Comparison of ENCODE assay signal across 15 cellular contexts in genomic region chr17:3895354-3895753, GRCh38. TPM values are rescaled to one million over a fixed set of nuclear protein-coding genes. Genes with fewer than 3 reads are reported as not detected.
A peak's percentile ranks its signal among the peaks of the same experiment; 100 is the strongest.
DNase-seq lines count a peak whose midpoint lies in the region; ATAC-seq and TF ChIP-seq lines count a peak whose summit lies in the region.
"Had no signal": no experiment of that assay in that cellular context is flagged by ENCODE, and none has a peak within 500 bp of the region (broad histone marks: within the 10 kb centered on the region; RNA-seq: fewer than 3 reads in every experiment).

No MANE protein-coding gene starts in this region.

- ATAC-seq in left lung = no peak

- DNase-seq in WERI-Rb-1 (no peak), left lung (no peak), spleen (no peak), G401 (ENCODE audit: low spot score) (no peak), dedifferentiated amniotic fluid mesenchymal stem cell (ENCODE audit: extremely low spot score) (no peak), activated gamma-delta T cell treated with Interleukin-2 at 50 U/mL for 16 hours (no peak)
- no peak for DNase-seq in activated naive CD4-positive, alpha-beta T cell treated with anti-CD3 and anti-CD28 coated beads, Interleukin-2, amount 50 U/mL, for 16 hours
- DNase-seq: activated naive CD4-positive, alpha-beta T cell treated with anti-CD3 and anti-CD28 coated beads, Interleukin-2, amount 10 ng/mL, durations not matched to agents 7 days and 5 days; erythroblast; NCI-H1105; NK-92 treated with Interleukin-12 subunit alpha and Interleukin-12 subunit beta, amount 100 ng/mL, for 24 hours; stimulated activated CD4-positive, alpha-beta T cell treated with anti-CD3 and anti-CD28 coated beads, Interleukin-15, amount 100 ng/mL, for 24 hours had no signal

- H3K4me3 ChIP-seq in HEK293 (ENCODE audit: low read depth, low read length) (no peak overlapping the region), WERI-Rb-1 (ENCODE audit: low read depth, low read length) (no peak overlapping the region), left lung (no peak overlapping the region), spleen (no peak overlapping the region)
- H3K4me3 ChIP-seq: SK-N-MC, tibial nerve had no signal

- CTCF ChIA-PET in HEK293 (lab: Yijun Ruan, JAX) = interaction anchor here (0.7 to 3.2 kb wide), 4 partner anchors 18 to 127 kb away, joined by 3 to 20 read pairs (median 11); partner anchors contain the start of gene NCBP3

- no peak overlapping the region for H3K27ac ChIP-seq in HEK293 (ENCODE audit: extremely low read depth, low read depth, low read length)
- peak overlapping the region; percentile 84 for H3K27ac ChIP-seq in WERI-Rb-1
- H3K27ac ChIP-seq in left lung = peak overlapping the region; percentile 75 to 87
- peak overlapping the region in 5 of 8 donors; percentile 34 to 95 (median 91) for H3K27ac ChIP-seq in spleen

- TF ChIP-seq CTCF in HEK293 (tag by site-specific recombination; IDR thresholded peaks at IDR 0.05) (no peak), WERI-Rb-1 (IDR thresholded peaks at IDR 0.05; ENCODE audit: low read depth, low read length) (no peak), left lung (IDR thresholded peaks at IDR 0.05) (no peak), spleen (IDR thresholded peaks at IDR 0.05 in 8 of 11, conservative IDR thresholded peaks at IDR 0.05 in 3 of 11) (no peak)

- POLR2A ChIA-PET in HEK293 (lab: Yijun Ruan, JAX) = interaction anchor here (0.6 to 0.7 kb wide), 2 partner anchors 248 to 1895 kb away, joined by 4 to 5 read pairs; no protein-coding TSS in a partner anchor

- TF ChIP-seq POLR2A in spleen (IDR thresholded peaks at IDR 0.05) = no peak

- intact Hi-C loops in left lung (cut with DNase I) = no loop called here
- intact Hi-C loops in spleen (cut with DNase I; ENCODE audit: low total_unique reads) = no loop called here

- H3K36me3 ChIP-seq in HEK293 (ENCODE audit: control insufficient read depth in 2 of 2, insufficient read depth in 1 of 2, low read length in 2 of 2) (no peaks in the 10 kb centered on the region), WERI-Rb-1 (no peaks in the 10 kb centered on the region), left lung (peaks cover 0 to 22% of the 10 kb centered on the region in 2 donors), spleen (peaks cover 0 to 40% (median 0%) of the 10 kb centered on the region in 6 donors)
- H3K36me3 ChIP-seq: tibial nerve had no signal

- H3K9me3 ChIP-seq in HEK293 (ENCODE audit: control insufficient read depth, insufficient read depth, low read depth, low read length) (no peaks in the 10 kb centered on the region), WERI-Rb-1 (ENCODE audit: severe bottlenecking) (no peaks in the 10 kb centered on the region), left lung (no peaks in the 10 kb centered on the region), spleen (no peaks in the 10 kb centered on the region)
- H3K9me3 ChIP-seq: tibial nerve had no signal

- no peaks in the 10 kb centered on the region for H3K27me3 ChIP-seq in WERI-Rb-1 (ENCODE audit: insufficient read depth, low read depth, severe bottlenecking)
- H3K27me3 ChIP-seq in left lung = no peaks in the 10 kb centered on the region
- H3K27me3 ChIP-seq in spleen (replicated peaks in 1 of 7) = no peaks in the 10 kb centered on the region
- H3K27me3 ChIP-seq: tibial nerve had no signal

- WGBS in spleen, 5 donors = 92 to 98% (median 95%) methylated on average over 3 of the region's 3 CpGs

- H3K4me1 ChIP-seq in HEK293 (ENCODE audit: control insufficient read depth, insufficient read depth, low read length) = peaks cover 19% of the 10 kb centered on the region
- peaks cover 24 to 55% of the 10 kb centered on the region in 2 donors for H3K4me1 ChIP-seq in left lung
- H3K4me1 ChIP-seq in spleen = peaks cover 22 to 58% (median 48%) of the 10 kb centered on the region in 6 donors

- in situ Hi-C loops in G401 (cut with HindIII; ENCODE audit: low sequenced_read_pairs) = no loop called here

TF ChIP-seq in HEK293, 187 proteins besides CTCF, POLR2A, EP300 and RAD21:
- TF ChIP-seq ZNF548 (tag by site-specific recombination; IDR thresholded peaks at IDR 0.05) (no peak), SP7 (tag by site-specific recombination; IDR thresholded peaks at IDR 0.05) (0 out of 2 replicates have a peak, but pooled peaks have one; percentile 22), KLF1 (tag by site-specific recombination; IDR thresholded peaks at IDR 0.05) (0 out of 2 replicates have a peak, but pooled peaks have one; percentile 4)

RNA-seq across cellular contexts. Expression of gene CAMKK1, which starts 2.5 kb away (rescaled TPM):
- total RNA-seq in left lung (10 to 100 TPM in 1 of 2 donors, 1 to 10 TPM in 1; 3.9 to 13.4 TPM), spleen (10 to 100 TPM in 2 of 7 donors, 1 to 10 TPM in 5; 7.7 to 13.0 (median 8.8) TPM)
- polyA plus RNA-seq in spleen = 10 to 100 TPM in 1 of 3 donors, 1 to 10 TPM in 2; 5.2 to 10.0 (median 10.0) TPM
- 2.3 and 3.4 TPM in 2 replicates for total RNA-seq in G401 (2014; rRNA removed; shearing (Covaris generic))

RNA-seq across cellular contexts. Expression of gene P2RX1, which starts 20.9 kb away (rescaled TPM):
- total RNA-seq in left lung = 10 to 100 TPM in 1 of 2 donors, 1 to 10 TPM in 1; 3.9 to 12.1 TPM
- 10 to 100 TPM; 16.8 to 46.3 (median 23.1) TPM for total RNA-seq in spleen
- polyA plus RNA-seq in spleen = 10 to 100 TPM in 2 of 3 donors, 1 to 10 TPM in 1; 9.2 to 22.0 (median 10.3) TPM
- total RNA-seq in G401 (2014; rRNA removed; shearing (Covaris generic)) = not detected in 2 replicates

RNA-seq across cellular contexts. Expression of gene NCBP3, which starts 49.3 kb away (rescaled TPM):
- 10 to 100 TPM; 30.6 to 31.8 TPM for total RNA-seq in left lung
- 10 to 100 TPM; 24.9 to 43.9 (median 39.8) TPM for total RNA-seq in spleen
- polyA plus RNA-seq in spleen = 10 to 100 TPM; 13.0 to 22.8 (median 20.6) TPM
- 12.9 and 39.6 TPM in 2 replicates for total RNA-seq in G401 (2014; rRNA removed; shearing (Covaris generic))
